ENCODE assay signal across 8 cellular contexts in the genomic region with DNA sequence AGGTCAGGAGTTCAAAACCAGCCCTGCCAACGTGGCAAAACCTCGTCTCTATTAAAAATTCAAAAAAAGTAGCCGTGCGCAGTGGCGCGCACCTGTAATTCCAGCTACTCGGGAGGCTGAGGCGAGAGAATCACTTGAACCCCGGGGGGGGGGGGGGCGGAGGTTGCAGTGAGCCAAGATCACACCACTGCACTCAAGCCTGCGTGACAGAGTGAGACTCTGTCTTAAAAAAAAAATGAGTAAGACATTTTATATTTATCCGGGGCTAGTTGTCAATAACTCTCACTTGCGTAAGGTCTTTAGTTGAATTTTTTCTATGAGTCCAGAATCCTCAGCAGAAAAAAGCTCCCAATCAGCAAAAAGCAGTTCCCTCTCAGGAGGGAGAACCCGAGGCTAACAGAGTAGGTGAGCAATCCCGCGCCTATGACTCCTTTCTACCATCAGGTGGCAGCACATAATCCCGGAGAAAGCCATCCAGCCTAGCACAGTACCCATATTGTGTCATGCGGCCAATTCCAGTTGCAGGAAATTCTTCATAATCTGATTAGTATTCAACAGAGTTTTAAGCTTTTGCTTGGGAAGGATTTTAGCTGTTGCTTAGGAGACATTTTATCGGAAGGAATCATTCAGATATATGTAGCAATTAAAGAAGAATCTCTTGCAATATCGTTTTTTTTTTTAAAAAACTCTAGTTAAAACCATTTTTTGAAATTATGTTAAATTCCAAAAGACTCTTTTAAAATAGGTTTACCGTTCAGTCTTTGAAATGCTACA. TPM values are rescaled to one million over a fixed set of nuclear protein-coding genes. Genes with fewer than 3 reads are reported as not detected.
DNase-seq lines count a peak whose midpoint lies in the region; ATAC-seq and TF ChIP-seq lines count a peak whose summit lies in the region.

No MANE protein-coding gene starts in this region.

- peak; percentile 97 for ATAC-seq in HG02763 (IDR thresholded peaks at IDR 0.05; ENCODE audit: unreplicated experiment)
- ATAC-seq in heart right ventricle, result peak; percentile 92 to 98 (median 96)

- 42 to 44% methylated on average over 21 of the region's 21 CpGs for WGBS in heart right ventricle, 2 donors

- TF ChIP-seq CTCF in heart right ventricle (IDR thresholded peaks at IDR 0.05), result peak; percentile 64 to 93 (median 88)

- H3K9me3 ChIP-seq in adipocyte (ENCODE audit: control insufficient read depth, low read length), result no peaks in the 10 kb centered on the region
- H3K9me3 ChIP-seq in heart right ventricle, result no peaks in the 10 kb centered on the region

- peak overlapping the region in 1 of 10 donors; percentile 41 for H3K27ac ChIP-seq in heart right ventricle

- H3K4me3 ChIP-seq in adipocyte (ENCODE audit: low read length) (no peak overlapping the region), heart right ventricle (no peak overlapping the region)

- peak overlapping the region; percentile 33 for H3K9ac ChIP-seq in adipocyte (ENCODE audit: low read length)

- H3K27me3 ChIP-seq in adipocyte (replicated peaks; ENCODE audit: control insufficient read depth, insufficient read depth, low read length) (no peaks in the 10 kb centered on the region), heart right ventricle (peaks cover 0 to 11% (median 0%) of the 10 kb centered on the region in 7 donors)

- DNase-seq in NCI-H1417 (lab: John Stamatoyannopoulos, UW) (peak; percentile 62 to 85 (median 66)), NCI-H1417 treated with DMSO at 0.1 percent for 48 hours (lab: John Stamatoyannopoulos, UW) (no peak), NCI-H1105 treated with DMSO at 0.1 percent for 48 hours (lab: John Stamatoyannopoulos, UW) (peak; percentile 67), SW480 (ENCODE audit: low spot score) (peak; percentile 75), adipocyte (ENCODE audit: low read depth) (peak; percentile 93), heart right ventricle (peak; percentile 28 to 77), retina (peak; percentile 81)

- H3K36me3 ChIP-seq in adipocyte (ENCODE audit: control insufficient read depth, insufficient read depth, low read length, severe bottlenecking) (no peaks in the 10 kb centered on the region), heart right ventricle (no peaks in the 10 kb centered on the region)

- peaks cover 5% of the 10 kb centered on the region for H3K4me1 ChIP-seq in adipocyte (ENCODE audit: control insufficient read depth, insufficient read depth, low read length)
- H3K4me1 ChIP-seq in heart right ventricle, result peaks cover 0 to 23% (median 0%) of the 10 kb centered on the region in 9 donors

- intact Hi-C loops in heart right ventricle (cut with DNase I), result loop anchor here in 6 of 10 donors (2.0 to 10.0 kb wide), 4 partner anchors 76 to 80 kb away; a partner anchor contains a TSS

RNA-seq across cellular contexts. Expression of a gene that starts 11.9 kb away (rescaled TPM):
- not detected for total RNA-seq in heart right ventricle
- not detected for polyA plus RNA-seq in heart right ventricle

RNA-seq across cellular contexts. Expression of a gene that starts 14.6 kb away (rescaled TPM):
- not detected for total RNA-seq in heart right ventricle
- not detected for polyA plus RNA-seq in heart right ventricle

RNA-seq across cellular contexts. Expression of a gene that starts 29.3 kb away (rescaled TPM):
- total RNA-seq in heart right ventricle, result not detected
- polyA plus RNA-seq in heart right ventricle, result not detected

RNA-seq across cellular contexts. Expression of a gene that starts 45.6 kb away (rescaled TPM):
- not detected for total RNA-seq in heart right ventricle
- polyA plus RNA-seq in heart right ventricle, result not detected

RNA-seq across cellular contexts. Expression of a gene that starts 50.9 kb away (rescaled TPM):
- total RNA-seq in heart right ventricle, result not detected
- polyA plus RNA-seq in heart right ventricle, result not detected
